ENCODE assay signal across 18 cellular contexts in genomic region chr12:132043216-132043615, GRCh38.
DNase-seq lines count a peak whose midpoint lies in the region; ATAC-seq and TF ChIP-seq lines count a peak whose summit lies in the region.
"Had no signal": no experiment of that assay in that cellular context is flagged by ENCODE, and none has a peak within 500 bp of the region (broad histone marks: within the 10 kb centered on the region; RNA-seq: fewer than 3 reads in every experiment).

No MANE protein-coding gene starts in this region.

- peaks cover 9% of the 10 kb centered on the region for H3F3A ChIP-seq in GM23248 (ENCODE audit: insufficient read depth)

- no peak overlapping the region for H2AFZ ChIP-seq in GM23248

- 86 to 89% methylated on average over 3 of the region's 3 CpGs for WGBS in GM23248 (ENCODE audit: low coverage in 1 of 2, low lambda C conversion rate in 2 of 2, missing lambda C conversion rate in 2 of 2), 2 experiments

- no peaks in the 10 kb centered on the region for H4K20me1 ChIP-seq in GM23248 (ENCODE audit: insufficient read depth)

- no peaks in the 10 kb centered on the region for H3K27me3 Mint-ChIP-seq in activated naive CD4-positive, alpha-beta T cell treated with anti-CD3 and anti-CD28 coated beads, Interleukin-2, amount 10 ng/mL, durations not matched to agents 7 days and 5 days
- H3K27me3 Mint-ChIP-seq in endothelial cell (ENCODE audit: unreplicated experiment) (peaks cover 4% of the 10 kb centered on the region), memory B cell (no peaks in the 10 kb centered on the region)
- H3K27me3 Mint-ChIP-seq: B cell had no signal

- H3K4me3 Mint-ChIP-seq in activated naive CD4-positive, alpha-beta T cell treated with anti-CD3 and anti-CD28 coated beads, Interleukin-2, amount 10 ng/mL, durations not matched to agents 7 days and 5 days: no peak overlapping the region
- H3K4me3 Mint-ChIP-seq in endothelial cell (ENCODE audit: unreplicated experiment) (peak overlapping the region; percentile 67), memory B cell (no peak overlapping the region)
- H3K4me3 Mint-ChIP-seq: B cell; CD8-positive, alpha-beta T cell had no signal

- H3K9ac ChIP-seq in GM23248: no peak overlapping the region
- H3K9ac ChIP-seq: BLaER1 treated with 17β-estradiol and CSF1 and Interleukin-3, amounts not matched to agents 10 nM and 100 nM had no signal

- no peak for DNase-seq in activated naive CD4-positive, alpha-beta T cell treated with anti-CD3 and anti-CD28 coated beads, Interleukin-2, amount 50 U/mL, for 72 hours (ENCODE audit: low spot score in 2 of 2)
- no peak for DNase-seq in activated naive CD4-positive, alpha-beta T cell treated with anti-CD3 and anti-CD28 coated beads, Interleukin-2, amount 10 ng/mL, durations not matched to agents 7 days and 5 days
- DNase-seq in RWPE1 (ENCODE audit: low spot score) (no peak), endothelial cell (ENCODE audit: low spot score) (no peak), memory B cell (ENCODE audit: low spot score in 2 of 2) (no peak), GM23248 (no peak)
- no peak for DNase-seq in activated CD4-positive, alpha-beta T cell treated with anti-CD3 and anti-CD28 coated beads, Interleukin-2, amount 50 U/mL, for 48 hours
- DNase-seq: Calu3; CD8-positive, alpha-beta T cell; DMS79 treated with DMSO at 0.1 percent for 48 hours; GF-D8; GOT3; H7 had no signal

- H3K4me1 Mint-ChIP-seq in activated naive CD4-positive, alpha-beta T cell treated with anti-CD3 and anti-CD28 coated beads, Interleukin-2, amount 10 ng/mL, durations not matched to agents 7 days and 5 days: no peaks in the 10 kb centered on the region
- peaks cover 16% of the 10 kb centered on the region for H3K4me1 Mint-ChIP-seq in endothelial cell (ENCODE audit: unreplicated experiment)
- no peaks in the 10 kb centered on the region for H3K4me1 Mint-ChIP-seq in memory B cell
- H3K4me1 Mint-ChIP-seq: B cell had no signal

- CTCF ChIA-PET in activated naive CD4-positive, alpha-beta T cell treated with anti-CD3 and anti-CD28 coated beads, Interleukin-2, amount 10 ng/mL, durations not matched to agents 7 days and 5 days (lab: Charles Lee): no interaction called here
- CTCF ChIA-PET in RWPE1 (lab: Yijun Ruan, JAX): no interaction called here

- peaks cover 14% of the 10 kb centered on the region; the same call in 1 of the 2 replicates for H3K36me3 ChIP-seq in GM23248 (ENCODE audit: low read depth)

- H3K9me3 ChIP-seq in GM23248 (ENCODE audit: low read depth): no peaks in the 10 kb centered on the region
- H3K9me3 ChIP-seq: BLaER1 treated with 17β-estradiol and CSF1 and Interleukin-3, amounts not matched to agents 10 nM and 100 nM had no signal

- no peaks in the 10 kb centered on the region for H3K9me2 ChIP-seq in GM23248 (ENCODE audit: insufficient read depth)

- ATAC-seq in activated naive CD4-positive, alpha-beta T cell treated with anti-CD3 and anti-CD28 coated beads, Interleukin-2, amount 50 U/mL, for 72 hours: no peak
- ATAC-seq in memory B cell (ENCODE audit: low read depth) (no peak), HG03025 (IDR thresholded peaks at IDR 0.05; ENCODE audit: low FRiP score, unreplicated experiment) (no peak)
- ATAC-seq: CD8-positive, alpha-beta T cell; HCT116; HepG2 had no signal

- H3K27me3 ChIP-seq in GM23248 (replicated peaks; ENCODE audit: insufficient read depth): no peaks in the 10 kb centered on the region
- H3K27me3 ChIP-seq: BLaER1 treated with 17β-estradiol and CSF1 and Interleukin-3, amounts not matched to agents 10 nM and 100 nM had no signal

- H3K79me2 ChIP-seq in GM23248 (ENCODE audit: insufficient read depth): 0 out of 2 replicates have a peak, but pooled peaks cover 12% of the 10 kb centered on the region

- H3K4me3 ChIP-seq in GM23248: no peak overlapping the region
- H3K4me3 ChIP-seq: BLaER1 treated with 17β-estradiol and CSF1 and Interleukin-3, amounts not matched to agents 10 nM and 100 nM had no signal

- no peaks in the 10 kb centered on the region for H3K9me3 Mint-ChIP-seq in activated naive CD4-positive, alpha-beta T cell treated with anti-CD3 and anti-CD28 coated beads, Interleukin-2, amount 50 U/mL, for 72 hours
- H3K9me3 Mint-ChIP-seq in activated naive CD4-positive, alpha-beta T cell treated with anti-CD3 and anti-CD28 coated beads, Interleukin-2, amount 10 ng/mL, durations not matched to agents 7 days and 5 days: no peaks in the 10 kb centered on the region
- no peaks in the 10 kb centered on the region for H3K9me3 Mint-ChIP-seq in endothelial cell (ENCODE audit: unreplicated experiment)
- no peaks in the 10 kb centered on the region for H3K9me3 Mint-ChIP-seq in memory B cell
- H3K9me3 Mint-ChIP-seq: CD8-positive, alpha-beta T cell had no signal

- TF ChIP-seq CTCF in RWPE1 (conservative IDR thresholded peaks at IDR 0.05; ENCODE audit: low read depth) (no peak), endothelial cell (IDR thresholded peaks at IDR 0.05; ENCODE audit: unreplicated experiment) (no peak)

- H3K27ac ChIP-seq in RWPE1 (peak overlapping the region; percentile 45), GM23248 (no peak overlapping the region)
- H3K27ac ChIP-seq: BLaER1 treated with 17β-estradiol and CSF1 and Interleukin-3, amounts not matched to agents 10 nM and 100 nM had no signal

- in situ Hi-C loops in GM23248 (cut with MboI): no loop called here

- peaks cover 10% of the 10 kb centered on the region for H3K4me1 ChIP-seq in GM23248 (ENCODE audit: insufficient read depth)

- POLR2A ChIA-PET in RWPE1 (lab: Yijun Ruan, JAX; ENCODE audit: low non-redundant PET): no interaction called here

- H3K36me3 Mint-ChIP-seq in activated naive CD4-positive, alpha-beta T cell treated with anti-CD3 and anti-CD28 coated beads, Interleukin-2, amount 50 U/mL, for 72 hours: peaks cover 4% of the 10 kb centered on the region in 2 donors
- peaks cover 37% of the 10 kb centered on the region for H3K36me3 Mint-ChIP-seq in activated naive CD4-positive, alpha-beta T cell treated with anti-CD3 and anti-CD28 coated beads, Interleukin-2, amount 10 ng/mL, durations not matched to agents 7 days and 5 days
- H3K36me3 Mint-ChIP-seq in endothelial cell (ENCODE audit: low read depth, unreplicated experiment) (peaks cover 51% of the 10 kb centered on the region), memory B cell (peaks cover 36% of the 10 kb centered on the region)

- H3K4me2 ChIP-seq in GM23248 (ENCODE audit: unreplicated experiment): no peak overlapping the region

- peak overlapping the region; percentile 24 to 26 for H3K27ac Mint-ChIP-seq in activated naive CD4-positive, alpha-beta T cell treated with anti-CD3 and anti-CD28 coated beads, Interleukin-2, amount 50 U/mL, for 72 hours
- no peak overlapping the region for H3K27ac Mint-ChIP-seq in activated naive CD4-positive, alpha-beta T cell treated with anti-CD3 and anti-CD28 coated beads, Interleukin-2, amount 10 ng/mL, durations not matched to agents 7 days and 5 days
- H3K27ac Mint-ChIP-seq in endothelial cell (ENCODE audit: unreplicated experiment) (no peak overlapping the region), memory B cell (peak overlapping the region; percentile 50)
- H3K27ac Mint-ChIP-seq: B cell; CD8-positive, alpha-beta T cell had no signal

Comparison
In these comparisons a context has a peak if more than half of its experiments do, and no peak if none do; other contexts are left out.
1. H3K27ac Mint-ChIP-seq: peak in activated naive CD4-positive, alpha-beta T cell treated with anti-CD3 and anti-CD28 coated beads, Interleukin-2, amount 50 U/mL, for 72 hours (2 of 2) and memory B cell (single experiment); none in activated naive CD4-positive, alpha-beta T cell treated with anti-CD3 and anti-CD28 coated beads, Interleukin-2, amount 10 ng/mL, durations not matched to agents 7 days and 5 days (single experiment) and endothelial cell (single experiment).